In the genomic region with DNA sequence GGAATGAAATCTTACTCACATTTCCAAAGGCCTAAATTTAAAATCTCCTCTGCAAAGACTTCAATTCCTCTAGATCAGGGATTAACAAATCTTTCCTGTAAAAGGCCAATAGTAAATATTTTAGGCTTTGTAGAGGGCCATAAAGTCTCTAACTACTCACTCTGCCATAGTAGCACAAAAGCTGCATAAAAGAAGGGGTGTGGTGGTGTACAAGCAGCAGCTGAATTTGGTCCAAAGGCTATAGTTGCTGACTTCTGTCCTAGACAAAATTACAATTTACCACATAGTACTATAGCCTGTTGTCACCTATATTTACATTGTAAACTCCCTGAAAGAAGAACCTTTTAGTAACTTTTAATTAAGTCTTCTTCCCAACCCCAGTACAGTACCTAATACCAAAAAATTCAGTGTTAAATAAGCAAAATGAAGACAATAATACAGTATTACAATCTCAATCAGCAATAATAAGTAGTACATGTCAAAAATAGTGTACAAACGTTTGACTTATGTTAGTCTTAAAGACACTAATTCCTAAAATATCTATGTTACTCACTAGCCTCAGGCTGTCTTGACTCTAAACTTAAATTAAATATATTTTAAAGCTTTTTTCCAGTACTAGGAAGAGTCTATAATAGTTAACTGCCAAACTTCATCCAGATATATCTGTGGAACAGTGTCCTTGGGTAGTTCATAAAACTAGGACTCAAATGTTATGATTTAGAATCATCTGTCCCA, we compare ENCODE assay signal across 20 cellular contexts. TPM values are rescaled to one million over a fixed set of nuclear protein-coding genes. Genes with fewer than 3 reads are reported as not detected.
DNase-seq lines count a peak whose midpoint lies in the region; ATAC-seq and TF ChIP-seq lines count a peak whose summit lies in the region.
"Had no signal": no experiment of that assay in that cellular context is flagged by ENCODE, and none has a peak within 500 bp of the region (broad histone marks: within the 10 kb centered on the region; RNA-seq: fewer than 3 reads in every experiment).

No MANE protein-coding gene starts in this region.

- no peaks in the 10 kb centered on the region for H3K27me3 Mint-ChIP-seq in HFFc6 (ENCODE audit: insufficient read depth)
- H3K27me3 Mint-ChIP-seq: CD4-positive, alpha-beta T cell had no signal

- H3K27ac ChIP-seq in foreskin keratinocyte, result no peak overlapping the region
- H3K27ac ChIP-seq: BLaER1, SK-N-MC had no signal

- peaks cover 28% of the 10 kb centered on the region for H3K4me1 ChIP-seq in foreskin keratinocyte

- ATAC-seq in foreskin keratinocyte, result peak; percentile 78
- ATAC-seq in HG03159 (IDR thresholded peaks at IDR 0.05; ENCODE audit: unreplicated experiment), result no peak
- ATAC-seq in HG02885 (IDR thresholded peaks at IDR 0.05; ENCODE audit: poor library complexity, unreplicated experiment), result no peak

- no peak overlapping the region for H3K4me3 Mint-ChIP-seq in HFFc6
- H3K4me3 Mint-ChIP-seq: CD4-positive, alpha-beta T cell had no signal

- no peak for TF ChIP-seq CTCF in HFFc6 (IDR thresholded peaks at IDR 0.05)
- no peak for TF ChIP-seq CTCF in foreskin keratinocyte (conservative IDR thresholded peaks at IDR 0.05)

- peak overlapping the region; percentile 40 for H3K27ac Mint-ChIP-seq in HFFc6
- H3K27ac Mint-ChIP-seq: CD4-positive, alpha-beta T cell had no signal

- peaks cover 41% of the 10 kb centered on the region for H3K4me1 Mint-ChIP-seq in HFFc6 (ENCODE audit: low read depth)

- H3K36me3 Mint-ChIP-seq in HFFc6 (ENCODE audit: low read depth), result peaks cover 19% of the 10 kb centered on the region

- DNase-seq in HFFc6, result peak; percentile 22
- peak; percentile 52 for DNase-seq in amniotic stem cell (lab: John Stamatoyannopoulos, UW)
- peak in 1 of 2 donors; percentile 42 for DNase-seq in foreskin keratinocyte
- DNase-seq in GOT3 (lab: John Stamatoyannopoulos, UW), result no peak
- DNase-seq in NCI-H524 treated with DMSO at 0.1 percent for 48 hours (lab: John Stamatoyannopoulos, UW), result no peak
- DNase-seq: CD4-positive, alpha-beta T cell; COR-L47; DMS79; Karpas-422; NCI-H1417; NCI-H1694 treated with DMSO at 0.1 percent for 48 hours; NCI-H446; NCI-H526 treated with DMSO at 0.1 percent for 48 hours; OCI-M1; SHP77 treated with DMSO at 0.1 percent for 48 hours; SW 1271 had no signal

- no peaks in the 10 kb centered on the region for H3K9me3 Mint-ChIP-seq in HFFc6
- H3K9me3 Mint-ChIP-seq: CD4-positive, alpha-beta T cell had no signal

- no peaks in the 10 kb centered on the region for H3K27me3 ChIP-seq in foreskin keratinocyte
- H3K27me3 ChIP-seq: BLaER1 had no signal

RNA-seq across cellular contexts. Expression of gene CETN3, which starts 6.9 kb away (rescaled TPM):
- total RNA-seq in HFFc6 (2021; fragmentation: NEBNext Ultra II Directional; extraction: Animal tissue kit (Norgen Biotek cat#: 25700)), result 10 to 100 TPM; 19.6 to 29.3 (median 24.8) TPM
- 32.6 and 38.7 TPM in 2 replicates for total RNA-seq in foreskin keratinocyte
- polyA plus RNA-seq in foreskin keratinocyte, result 36.6 and 50.3 TPM in 2 replicates

Comparison
In these comparisons a context has a peak if more than half of its experiments do, and no peak if none do; other contexts are left out.
1. DNase-seq: peak in HFFc6 (single experiment) and amniotic stem cell (single experiment); none in GOT3 (single experiment) and NCI-H524 treated with DMSO at 0.1 percent for 48 hours (single experiment).